1 cellular context compared by ENCODE assay signal in genomic region chr11:78290293-78291176, GRCh38.
TF ChIP-seq lines count a peak whose summit lies in the region.

No MANE protein-coding gene starts in this region.

TF ChIP-seq in HepG2, 621 proteins besides CTCF, POLR2A, EP300 and RAD21 (continued from another document and continues in another):
- TF ChIP-seq, protein P1, sequence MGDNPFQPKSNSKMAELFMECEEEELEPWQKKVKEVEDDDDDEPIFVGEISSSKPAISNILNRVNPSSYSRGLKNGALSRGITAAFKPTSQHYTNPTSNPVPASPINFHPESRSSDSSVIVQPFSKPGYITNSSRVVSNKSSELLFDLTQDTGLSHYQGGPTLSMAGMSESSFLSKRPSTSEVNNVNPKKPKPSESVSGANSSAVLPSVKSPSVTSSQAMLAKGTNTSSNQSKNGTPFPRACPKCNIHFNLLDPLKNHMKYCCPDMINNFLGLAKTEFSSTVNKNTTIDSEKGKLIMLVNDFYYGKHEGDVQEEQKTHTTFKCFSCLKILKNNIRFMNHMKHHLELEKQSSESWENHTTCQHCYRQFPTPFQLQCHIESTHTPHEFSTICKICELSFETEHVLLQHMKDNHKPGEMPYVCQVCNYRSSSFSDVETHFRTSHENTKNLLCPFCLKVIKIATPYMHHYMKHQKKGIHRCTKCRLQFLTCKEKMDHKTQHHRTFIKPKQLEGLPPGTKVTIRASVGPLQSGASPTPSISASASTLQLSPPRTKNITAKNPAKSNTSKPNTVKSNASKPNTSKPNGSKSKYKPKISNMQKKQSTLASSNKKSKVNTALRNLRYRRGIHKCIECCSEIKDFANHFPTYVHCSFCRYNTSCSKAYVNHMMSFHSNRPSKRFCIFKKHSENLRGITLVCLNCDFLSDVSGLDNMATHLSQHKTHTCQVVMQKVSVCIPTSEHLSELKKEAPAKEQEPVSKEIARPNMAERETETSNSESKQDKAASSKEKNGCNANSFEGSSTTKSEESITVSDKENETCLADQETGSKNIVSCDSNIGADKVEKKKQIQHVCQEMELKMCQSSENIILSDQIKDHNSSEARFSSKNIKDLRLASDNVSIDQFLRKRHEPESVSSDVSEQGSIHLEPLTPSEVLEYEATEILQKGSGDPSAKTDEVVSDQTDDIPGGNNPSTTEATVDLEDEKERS (CRISPR knock-in tag; IDR thresholded peaks at IDR 0.05): peak; percentile 95
- no peak for TF ChIP-seq HNRNPUL1 (IDR thresholded peaks at IDR 0.05; ENCODE audit: low read depth, low read length)
- TF ChIP-seq ZFP41 (CRISPR knock-in tag; IDR thresholded peaks at IDR 0.05; ENCODE audit: borderline replicate concordance): no peak
- peak; percentile 59; the same call in 1 of the 2 replicates for TF ChIP-seq PBX2 (CRISPR knock-in tag; IDR thresholded peaks at IDR 0.05)
- no peak; the same call in 1 of the 2 replicates for TF ChIP-seq AHR (CRISPR knock-in tag; IDR thresholded peaks at IDR 0.05)
- no peak for TF ChIP-seq EEA1 (CRISPR knock-in tag; IDR thresholded peaks at IDR 0.05; ENCODE audit: borderline replicate concordance)
- TF ChIP-seq PRDM4 (CRISPR knock-in tag; IDR thresholded peaks at IDR 0.05; ENCODE audit: borderline replicate concordance): 0 out of 2 replicates have a peak, but pooled peaks have one; percentile 79
- TF ChIP-seq, protein P2, sequence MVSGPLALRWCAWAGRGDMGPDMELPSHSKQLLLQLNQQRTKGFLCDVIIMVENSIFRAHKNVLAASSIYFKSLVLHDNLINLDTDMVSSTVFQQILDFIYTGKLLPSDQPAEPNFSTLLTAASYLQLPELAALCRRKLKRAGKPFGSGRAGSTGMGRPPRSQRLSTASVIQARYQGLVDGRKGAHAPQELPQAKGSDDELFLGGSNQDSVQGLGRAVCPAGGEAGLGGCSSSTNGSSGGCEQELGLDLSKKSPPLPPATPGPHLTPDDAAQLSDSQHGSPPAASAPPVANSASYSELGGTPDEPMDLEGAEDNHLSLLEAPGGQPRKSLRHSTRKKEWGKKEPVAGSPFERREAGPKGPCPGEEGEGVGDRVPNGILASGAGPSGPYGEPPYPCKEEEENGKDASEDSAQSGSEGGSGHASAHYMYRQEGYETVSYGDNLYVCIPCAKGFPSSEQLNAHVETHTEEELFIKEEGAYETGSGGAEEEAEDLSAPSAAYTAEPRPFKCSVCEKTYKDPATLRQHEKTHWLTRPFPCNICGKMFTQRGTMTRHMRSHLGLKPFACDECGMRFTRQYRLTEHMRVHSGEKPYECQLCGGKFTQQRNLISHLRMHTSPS (CRISPR knock-in tag; IDR thresholded peaks at IDR 0.05; ENCODE audit: low read depth): peak; percentile 45
- peak; percentile 76; the same call in 1 of the 2 replicates for TF ChIP-seq ARID4A (CRISPR knock-in tag; IDR thresholded peaks at IDR 0.05; ENCODE audit: borderline replicate concordance)
- TF ChIP-seq GABPB1 (CRISPR knock-in tag; IDR thresholded peaks at IDR 0.05): peak; percentile 84
- TF ChIP-seq SP2 (CRISPR knock-in tag; IDR thresholded peaks at IDR 0.05): no peak
- TF ChIP-seq, protein P3, sequence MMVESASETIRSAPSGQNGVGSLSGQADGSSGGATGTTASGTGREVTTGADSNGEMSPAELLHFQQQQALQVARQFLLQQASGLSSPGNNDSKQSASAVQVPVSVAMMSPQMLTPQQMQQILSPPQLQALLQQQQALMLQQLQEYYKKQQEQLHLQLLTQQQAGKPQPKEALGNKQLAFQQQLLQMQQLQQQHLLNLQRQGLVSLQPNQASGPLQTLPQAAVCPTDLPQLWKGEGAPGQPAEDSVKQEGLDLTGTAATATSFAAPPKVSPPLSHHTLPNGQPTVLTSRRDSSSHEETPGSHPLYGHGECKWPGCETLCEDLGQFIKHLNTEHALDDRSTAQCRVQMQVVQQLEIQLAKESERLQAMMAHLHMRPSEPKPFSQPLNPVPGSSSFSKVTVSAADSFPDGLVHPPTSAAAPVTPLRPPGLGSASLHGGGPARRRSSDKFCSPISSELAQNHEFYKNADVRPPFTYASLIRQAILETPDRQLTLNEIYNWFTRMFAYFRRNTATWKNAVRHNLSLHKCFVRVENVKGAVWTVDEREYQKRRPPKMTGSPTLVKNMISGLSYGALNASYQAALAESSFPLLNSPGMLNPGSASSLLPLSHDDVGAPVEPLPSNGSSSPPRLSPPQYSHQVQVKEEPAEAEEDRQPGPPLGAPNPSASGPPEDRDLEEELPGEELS (CRISPR knock-in tag; IDR thresholded peaks at IDR 0.05): peak; percentile 99
- TF ChIP-seq MAFF (IDR thresholded peaks at IDR 0.05; ENCODE audit: low read depth, low read length): no peak
- TF ChIP-seq ZNF24 (IDR thresholded peaks at IDR 0.05): peak; percentile 42; the same call in 1 of the 2 replicates
- no peak for TF ChIP-seq ZC3H13 (CRISPR knock-in tag; IDR thresholded peaks at IDR 0.05)
- TF ChIP-seq ZNF788 (CRISPR knock-in tag; IDR thresholded peaks at IDR 0.05; ENCODE audit: borderline replicate concordance): peak; percentile 70; the same call in 1 of the 2 replicates
- peak; percentile 83; the same call in 1 of the 2 replicates for TF ChIP-seq ZMYM3 (CRISPR knock-in tag; IDR thresholded peaks at IDR 0.05)
- peak; percentile 63; the same call in 1 of the 2 replicates for TF ChIP-seq ZHX2 (IDR thresholded peaks at IDR 0.05; ENCODE audit: low read depth)
- TF ChIP-seq ZHX2 (CRISPR knock-in tag; IDR thresholded peaks at IDR 0.05; ENCODE audit: borderline replicate concordance): no peak; the same call in 1 of the 2 replicates
- TF ChIP-seq ZGPAT (CRISPR knock-in tag; IDR thresholded peaks at IDR 0.05): peak; percentile 97
- TF ChIP-seq GZF1 (CRISPR knock-in tag; IDR thresholded peaks at IDR 0.05): no peak
- TF ChIP-seq REST (IDR thresholded peaks at IDR 0.05; ENCODE audit: borderline replicate concordance in 1 of 2, low read depth in 1 of 2, low read length in 2 of 2): peak in 1 of 2 experiments; percentile 70; a peak in 1 of 4 replicates
